Comparison of ENCODE assay signal across 2 cellular contexts in genomic region chr7:54817125-54817524, GRCh38.
TF ChIP-seq lines count a peak whose summit lies in the region.

No MANE protein-coding gene starts in this region.

TF ChIP-seq in endothelial cell of umbilical vein, 7 proteins besides CTCF, POLR2A, EP300 and RAD21:
- TF ChIP-seq GATA2 (IDR thresholded peaks at IDR 0.05; ENCODE audit: insufficient read depth, insufficient read length, low read depth, low read length) (peak; percentile 52), EZH2 (IDR thresholded peaks at IDR 0.05; ENCODE audit: borderline replicate concordance, low read depth, low read length, severe bottlenecking) (no peak)

TF ChIP-seq in HepG2, 621 proteins besides CTCF, POLR2A, EP300 and RAD21:
- TF ChIP-seq SMAD3 (CRISPR knock-in tag; IDR thresholded peaks at IDR 0.05) (no peak), ZBTB34 (CRISPR knock-in tag; IDR thresholded peaks at IDR 0.05) (no peak), HDAC6 (IDR thresholded peaks at IDR 0.05; ENCODE audit: low read depth, low read length) (no peak), KAT7 (CRISPR knock-in tag; IDR thresholded peaks at IDR 0.05; ENCODE audit: borderline replicate concordance) (no peak), TIGD3 (CRISPR knock-in tag; IDR thresholded peaks at IDR 0.05; ENCODE audit: borderline replicate concordance) (no peak), KLF9 (CRISPR knock-in tag; IDR thresholded peaks at IDR 0.05; ENCODE audit: low read depth) (no peak), TCF7L2 (IDR thresholded peaks at IDR 0.05; ENCODE audit: low read depth, low read length) (no peak), ZBTB25 (CRISPR knock-in tag; IDR thresholded peaks at IDR 0.05) (no peak), NFE2L2 (IDR thresholded peaks at IDR 0.05; ENCODE audit: low read length) (no peak), AKNA (CRISPR knock-in tag; IDR thresholded peaks at IDR 0.05; ENCODE audit: borderline replicate concordance) (no peak), MEF2D (CRISPR knock-in tag; IDR thresholded peaks at IDR 0.05) (no peak), HMG20B (CRISPR knock-in tag; conservative IDR thresholded peaks at IDR 0.05) (no peak), NFKBIZ (CRISPR knock-in tag; IDR thresholded peaks at IDR 0.05) (no peak), ATF7 (IDR thresholded peaks at IDR 0.05) (no peak), ATF7 (CRISPR knock-in tag; IDR thresholded peaks at IDR 0.05) (no peak), ATF2 (CRISPR knock-in tag; IDR thresholded peaks at IDR 0.05) (no peak)
